Comparison of ENCODE assay signal across 1 cellular context in genomic region chr3:32401141-32401540, GRCh38.
TF ChIP-seq lines count a peak whose summit lies in the region.

No MANE protein-coding gene starts in this region.

TF ChIP-seq in HEK293T, 16 proteins besides CTCF, POLR2A, EP300 and RAD21 (continued from another document):
- TF ChIP-seq ELF4 (IDR thresholded peaks at IDR 0.05) = no peak
